ENCODE assay signal across 13 cellular contexts in genomic region chr19:45728683-45729082, GRCh38. TPM values are rescaled to one million over a fixed set of nuclear protein-coding genes. Genes with fewer than 3 reads are reported as not detected.
"Had no signal": no experiment of that assay in that cellular context is flagged by ENCODE, and none has a peak within 500 bp of the region (broad histone marks: within the 10 kb centered on the region; RNA-seq: fewer than 3 reads in every experiment).

No MANE protein-coding gene starts in this region.

RNA-seq across cellular contexts. Expression of gene MEIOSIN, which starts 4.6 kb away (rescaled TPM):
- total RNA-seq: activated CD4-positive, alpha-beta memory T cell treated with anti-CD3 and anti-CD28 coated beads, Interleukin-2, amount 10 ng/mL, durations not matched to agents 7 days and 5 days; activated CD4-positive, alpha-beta T cell treated with anti-CD3 and anti-CD28 coated beads, Interleukin-2, amount 10 ng/mL, durations not matched to agents 24 days and 14 days; bronchial epithelial cell; epithelial cell of proximal tubule; fibroblast of lung; heart right ventricle; left colon; lower leg skin; mononuclear cell; myocyte; osteocyte; thyroid gland; ureter had no signal
- polyA plus RNA-seq: fibroblast of lung, heart right ventricle had no signal
